ENCODE assay signal across 29 cellular contexts in the genomic region with DNA sequence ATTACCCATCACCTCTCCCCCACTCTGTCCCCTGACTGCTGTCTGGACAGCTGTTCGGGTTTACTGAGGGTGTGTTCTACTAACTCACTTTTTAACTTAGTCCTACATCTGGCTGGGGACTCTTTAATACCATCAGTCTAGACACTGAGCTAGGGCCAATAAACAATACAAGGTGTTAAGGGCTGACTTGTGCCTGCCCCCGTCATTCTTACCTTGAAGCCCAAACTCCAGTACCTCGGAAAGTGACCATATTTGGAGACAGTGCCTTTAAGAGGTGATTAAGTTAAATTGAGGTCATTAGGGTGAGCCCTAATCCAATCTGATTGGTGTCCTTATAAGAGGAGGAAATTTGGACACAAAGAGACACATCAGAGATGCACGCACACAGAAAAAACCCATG. TPM values are rescaled to one million over a fixed set of nuclear protein-coding genes. Genes with fewer than 3 reads are reported as not detected.
"Had no signal": no experiment of that assay in that cellular context is flagged by ENCODE, and none has a peak within 500 bp of the region (broad histone marks: within the 10 kb centered on the region; RNA-seq: fewer than 3 reads in every experiment).

No MANE protein-coding gene starts in this region.

- H3K36me3 ChIP-seq: ascending aorta, cardiac muscle cell had no signal

- H3K27ac ChIP-seq: ascending aorta, cardiac muscle cell, VCaP had no signal

- H3K9me3 ChIP-seq: ascending aorta had no signal

- H3K27me3 ChIP-seq: ascending aorta, cardiac muscle cell had no signal

- DNase-seq: activated CD4-positive, alpha-beta memory T cell treated with anti-CD3 and anti-CD28 coated beads, Interleukin-2, amount 10 ng/mL, durations not matched to agents 7 days and 5 days; activated CD4-positive, alpha-beta T cell treated with anti-CD3 and anti-CD28 coated beads for 1 hour; activated CD4-positive, alpha-beta T cell treated with anti-CD3 and anti-CD28 coated beads for 36 hours; activated CD4-positive, alpha-beta T cell treated with anti-CD3 and anti-CD28 coated beads for 48 hours; activated CD4-positive, alpha-beta T cell treated with anti-CD3 and anti-CD28 coated beads, Interleukin-2, amount 10 ng/mL, durations not matched to agents 7 days and 5 days; activated CD4-positive, alpha-beta T cell treated with anti-CD3 and anti-CD28 coated beads, Interleukin-2, amount 50 U/mL, for 48 hours; activated CD4-positive, CD25-positive, alpha-beta regulatory T cell; activated CD8-positive, alpha-beta memory T cell treated with anti-CD3 and anti-CD28 coated beads for 24 hours; activated CD8-positive, alpha-beta memory T cell treated with anti-CD3 and anti-CD28 coated beads, Interleukin-2, amount 10 ng/mL, durations not matched to agents 7 days and 5 days; activated CD8-positive, alpha-beta memory T cell treated with anti-CD3 and anti-CD28 coated beads, Interleukin-2, amount 50 U/mL, for 48 hours; activated CD8-positive, alpha-beta T cell treated with anti-CD3 and anti-CD28 coated beads, Interleukin-2, amount 10 ng/mL, durations not matched to agents 7 days and 5 days; activated effector memory CD4-positive, alpha-beta T cell treated with Interleukin-2 at 50 U/mL for 16 hours; activated gamma-delta T cell; activated naive CD4-positive, alpha-beta T cell treated with anti-CD3 and anti-CD28 coated beads, Interleukin-2, amount 10 ng/mL, durations not matched to agents 7 days and 5 days; activated naive CD4-positive, alpha-beta T cell treated with Interleukin-2 at 50 U/mL for 16 hours; activated naive CD8-positive, alpha-beta T cell treated with anti-CD3 and anti-CD28 coated beads, Interleukin-2, amount 10 ng/mL, durations not matched to agents 7 days and 5 days; activated naive CD8-positive, alpha-beta T cell treated with anti-CD3 and anti-CD28 coated beads, Interleukin-2, amount 50 U/mL, for 24 hours; activated T-cell treated with anti-CD3 and anti-CD28 coated beads, Interleukin-2, amount 50 U/mL, for 24 hours; activated T-cell treated with anti-CD3 and anti-CD28 coated beads, Interleukin-2, amount 50 U/mL, for 48 hours; amygdala; anterior cingulate cortex; caudate nucleus; cerebellar nuclear complex; T-helper 1 cell; T-helper 2 cell; T-helper 9 cell had no signal

- H3K4me1 ChIP-seq: ascending aorta had no signal

- H3K4me3 ChIP-seq: ascending aorta, cardiac muscle cell had no signal

RNA-seq across cellular contexts. Expression of gene STEAP1B, which starts 35.7 kb away (rescaled TPM):
- total RNA-seq: activated CD8-positive, alpha-beta T cell treated with anti-CD3 and anti-CD28 coated beads, Interleukin-2, amount 10 ng/mL, durations not matched to agents 7 days and 5 days; ascending aorta; cardiac muscle cell had no signal
